Comparison of ENCODE assay signal across 9 cellular contexts in the genomic region with DNA sequence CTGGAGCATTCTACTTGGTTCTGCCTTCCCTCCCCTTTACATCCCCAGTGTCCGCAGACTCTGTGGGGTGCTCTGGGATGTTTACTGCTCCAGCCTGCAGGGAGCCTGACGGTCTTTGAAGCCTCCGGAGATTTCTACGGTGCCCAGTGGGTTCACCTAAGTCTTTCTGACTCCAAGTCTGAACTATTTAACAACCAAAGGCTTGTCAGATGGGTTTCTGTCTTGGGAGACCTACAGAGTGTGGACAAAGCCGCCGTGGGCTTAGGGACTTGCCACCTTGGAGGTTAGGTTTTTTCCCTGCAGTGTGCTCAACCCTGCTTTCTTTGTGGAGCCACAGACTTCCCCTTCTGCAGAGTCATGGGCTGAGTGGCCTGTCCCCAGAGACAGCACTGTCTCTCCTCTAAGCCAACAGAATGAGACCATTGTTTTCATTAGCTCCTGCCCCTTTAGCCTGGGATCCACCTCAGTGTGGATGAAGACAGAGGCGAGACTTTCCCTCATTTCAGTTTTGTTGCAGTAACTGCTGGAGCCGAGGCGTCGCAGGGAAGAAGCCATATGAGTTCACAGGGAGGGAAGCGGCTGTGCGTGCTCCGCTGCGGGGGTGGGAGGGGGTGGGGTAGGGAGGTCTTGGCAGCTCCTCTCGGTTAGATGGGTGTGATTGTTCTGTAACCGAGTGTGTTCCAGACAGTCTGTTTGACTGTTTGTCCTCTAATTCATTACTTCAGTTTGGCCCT.
DNase-seq lines count a peak whose midpoint lies in the region; ATAC-seq lines count a peak whose summit lies in the region.
"Had no signal": no experiment of that assay in that cellular context is flagged by ENCODE, and none has a peak within 500 bp of the region (broad histone marks: within the 10 kb centered on the region; RNA-seq: fewer than 3 reads in every experiment).

No MANE protein-coding gene starts in this region.

- peak; percentile 70 to 73 for DNase-seq in SJSA1 (ENCODE audit: low read depth in 1 of 2, low spot score in 2 of 2)
- peak; percentile 71 for DNase-seq in islet precursor cell
- no peak for DNase-seq in NCI-H1092 treated with DMSO at 0.1 percent for 48 hours (lab: John Stamatoyannopoulos, UW)
- DNase-seq in kidney glomerular epithelial cell (lab: John Stamatoyannopoulos, UW) = no peak
- no peak for DNase-seq in HPDE6-E6E7 (ENCODE audit: extremely low spot score)
- no peak for DNase-seq in HuH-7.5 (ENCODE audit: low spot score)

- no peaks in the 10 kb centered on the region for H3K27me3 ChIP-seq in SJSA1 (replicated peaks)
- H3K27me3 ChIP-seq: gastrocnemius medialis had no signal

- H3K4me1 ChIP-seq in SJSA1 (replicated peaks) = peaks cover 57% of the 10 kb centered on the region

- no peak overlapping the region for H3K4me3 ChIP-seq in SJSA1
- H3K4me3 ChIP-seq: gastrocnemius medialis had no signal

- ATAC-seq in GM18511 (IDR thresholded peaks at IDR 0.05; ENCODE audit: unreplicated experiment) = peak; percentile 54
- ATAC-seq in HG02571 (IDR thresholded peaks at IDR 0.05; ENCODE audit: unreplicated experiment) = peak; percentile 51

- H3K36me3 ChIP-seq in SJSA1 = no peaks in the 10 kb centered on the region; the same call in 1 of the 2 replicates
- H3K36me3 ChIP-seq: gastrocnemius medialis had no signal

- peak overlapping the region; percentile 61 for H3K27ac ChIP-seq in SJSA1
- H3K27ac ChIP-seq: gastrocnemius medialis had no signal

- 0 out of 2 replicates have a peak, but pooled peaks cover 3% of the 10 kb centered on the region for H3K9me3 ChIP-seq in SJSA1 (replicated peaks)
- H3K9me3 ChIP-seq: gastrocnemius medialis had no signal

Comparison
In these comparisons a context has a peak if more than half of its experiments do, and no peak if none do; other contexts are left out.
1. DNase-seq: peak in SJSA1 (2 of 2) and islet precursor cell (single experiment); none in NCI-H1092 treated with DMSO at 0.1 percent for 48 hours (single experiment), kidney glomerular epithelial cell (single experiment), HPDE6-E6E7 (single experiment) and HuH-7.5 (single experiment).